In the genomic region with DNA sequence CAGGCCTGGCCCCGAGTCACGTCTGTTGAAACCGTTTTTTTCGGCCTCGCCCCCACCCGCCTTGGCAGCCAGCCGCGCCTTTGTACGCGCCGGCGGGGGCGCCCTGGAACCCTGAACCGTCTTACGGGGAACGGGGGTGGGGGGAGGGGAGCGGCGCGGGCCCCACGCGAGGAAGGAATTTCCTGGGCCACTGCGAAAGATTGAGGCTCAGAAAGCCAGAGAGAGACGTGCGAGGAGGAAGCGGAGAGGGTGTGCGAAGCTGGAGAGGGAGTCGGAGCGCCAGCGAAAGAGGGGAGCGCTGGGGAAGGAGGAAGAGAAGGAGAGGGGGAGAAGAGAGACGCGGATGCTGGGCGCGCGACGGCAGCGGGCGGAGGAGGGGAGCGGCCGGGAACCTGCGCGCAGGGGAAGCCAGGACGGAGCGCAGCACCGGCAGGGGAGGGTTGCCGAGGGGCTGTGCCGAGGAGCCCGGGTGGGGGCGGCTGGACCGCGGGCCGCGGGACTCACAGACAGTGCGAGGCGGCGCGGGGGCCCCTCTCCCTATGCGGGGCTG, we compare ENCODE assay signal across 1 cellular context.
TF ChIP-seq lines count a peak whose summit lies in the region.

No MANE protein-coding gene starts in this region.

TF ChIP-seq in WTC11, 78 proteins besides CTCF, POLR2A, EP300 and RAD21 (continued from another document):
- TF ChIP-seq, protein P1, sequence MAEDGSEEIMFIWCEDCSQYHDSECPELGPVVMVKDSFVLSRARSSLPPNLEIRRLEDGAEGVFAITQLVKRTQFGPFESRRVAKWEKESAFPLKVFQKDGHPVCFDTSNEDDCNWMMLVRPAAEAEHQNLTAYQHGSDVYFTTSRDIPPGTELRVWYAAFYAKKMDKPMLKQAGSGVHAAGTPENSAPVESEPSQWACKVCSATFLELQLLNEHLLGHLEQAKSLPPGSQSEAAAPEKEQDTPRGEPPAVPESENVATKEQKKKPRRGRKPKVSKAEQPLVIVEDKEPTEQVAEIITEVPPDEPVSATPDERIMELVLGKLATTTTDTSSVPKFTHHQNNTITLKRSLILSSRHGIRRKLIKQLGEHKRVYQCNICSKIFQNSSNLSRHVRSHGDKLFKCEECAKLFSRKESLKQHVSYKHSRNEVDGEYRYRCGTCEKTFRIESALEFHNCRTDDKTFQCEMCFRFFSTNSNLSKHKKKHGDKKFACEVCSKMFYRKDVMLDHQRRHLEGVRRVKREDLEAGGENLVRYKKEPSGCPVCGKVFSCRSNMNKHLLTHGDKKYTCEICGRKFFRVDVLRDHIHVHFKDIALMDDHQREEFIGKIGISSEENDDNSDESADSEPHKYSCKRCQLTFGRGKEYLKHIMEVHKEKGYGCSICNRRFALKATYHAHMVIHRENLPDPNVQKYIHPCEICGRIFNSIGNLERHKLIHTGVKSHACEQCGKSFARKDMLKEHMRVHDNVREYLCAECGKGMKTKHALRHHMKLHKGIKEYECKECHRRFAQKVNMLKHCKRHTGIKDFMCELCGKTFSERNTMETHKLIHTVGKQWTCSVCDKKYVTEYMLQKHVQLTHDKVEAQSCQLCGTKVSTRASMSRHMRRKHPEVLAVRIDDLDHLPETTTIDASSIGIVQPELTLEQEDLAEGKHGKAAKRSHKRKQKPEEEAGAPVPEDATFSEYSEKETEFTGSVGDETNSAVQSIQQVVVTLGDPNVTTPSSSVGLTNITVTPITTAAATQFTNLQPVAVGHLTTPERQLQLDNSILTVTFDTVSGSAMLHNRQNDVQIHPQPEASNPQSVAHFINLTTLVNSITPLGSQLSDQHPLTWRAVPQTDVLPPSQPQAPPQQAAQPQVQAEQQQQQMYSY (CRISPR knock-in tag; IDR thresholded peaks at IDR 0.05) = peak; percentile 35; the same call in 1 of the 2 replicates
- TF ChIP-seq, protein P2, sequence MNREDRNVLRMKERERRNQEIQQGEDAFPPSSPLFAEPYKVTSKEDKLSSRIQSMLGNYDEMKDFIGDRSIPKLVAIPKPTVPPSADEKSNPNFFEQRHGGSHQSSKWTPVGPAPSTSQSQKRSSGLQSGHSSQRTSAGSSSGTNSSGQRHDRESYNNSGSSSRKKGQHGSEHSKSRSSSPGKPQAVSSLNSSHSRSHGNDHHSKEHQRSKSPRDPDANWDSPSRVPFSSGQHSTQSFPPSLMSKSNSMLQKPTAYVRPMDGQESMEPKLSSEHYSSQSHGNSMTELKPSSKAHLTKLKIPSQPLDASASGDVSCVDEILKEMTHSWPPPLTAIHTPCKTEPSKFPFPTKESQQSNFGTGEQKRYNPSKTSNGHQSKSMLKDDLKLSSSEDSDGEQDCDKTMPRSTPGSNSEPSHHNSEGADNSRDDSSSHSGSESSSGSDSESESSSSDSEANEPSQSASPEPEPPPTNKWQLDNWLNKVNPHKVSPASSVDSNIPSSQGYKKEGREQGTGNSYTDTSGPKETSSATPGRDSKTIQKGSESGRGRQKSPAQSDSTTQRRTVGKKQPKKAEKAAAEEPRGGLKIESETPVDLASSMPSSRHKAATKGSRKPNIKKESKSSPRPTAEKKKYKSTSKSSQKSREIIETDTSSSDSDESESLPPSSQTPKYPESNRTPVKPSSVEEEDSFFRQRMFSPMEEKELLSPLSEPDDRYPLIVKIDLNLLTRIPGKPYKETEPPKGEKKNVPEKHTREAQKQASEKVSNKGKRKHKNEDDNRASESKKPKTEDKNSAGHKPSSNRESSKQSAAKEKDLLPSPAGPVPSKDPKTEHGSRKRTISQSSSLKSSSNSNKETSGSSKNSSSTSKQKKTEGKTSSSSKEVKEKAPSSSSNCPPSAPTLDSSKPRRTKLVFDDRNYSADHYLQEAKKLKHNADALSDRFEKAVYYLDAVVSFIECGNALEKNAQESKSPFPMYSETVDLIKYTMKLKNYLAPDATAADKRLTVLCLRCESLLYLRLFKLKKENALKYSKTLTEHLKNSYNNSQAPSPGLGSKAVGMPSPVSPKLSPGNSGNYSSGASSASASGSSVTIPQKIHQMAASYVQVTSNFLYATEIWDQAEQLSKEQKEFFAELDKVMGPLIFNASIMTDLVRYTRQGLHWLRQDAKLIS (CRISPR knock-in tag; IDR thresholded peaks at IDR 0.05; ENCODE audit: borderline replicate concordance) = no peak
- TF ChIP-seq ZNF423 (CRISPR knock-in tag; IDR thresholded peaks at IDR 0.05) = no peak
- TF ChIP-seq, protein P3, sequence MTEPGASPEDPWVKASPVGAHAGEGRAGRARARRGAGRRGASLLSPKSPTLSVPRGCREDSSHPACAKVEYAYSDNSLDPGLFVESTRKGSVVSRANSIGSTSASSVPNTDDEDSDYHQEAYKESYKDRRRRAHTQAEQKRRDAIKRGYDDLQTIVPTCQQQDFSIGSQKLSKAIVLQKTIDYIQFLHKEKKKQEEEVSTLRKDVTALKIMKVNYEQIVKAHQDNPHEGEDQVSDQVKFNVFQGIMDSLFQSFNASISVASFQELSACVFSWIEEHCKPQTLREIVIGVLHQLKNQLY (CRISPR knock-in tag; IDR thresholded peaks at IDR 0.05) = no peak
